15 cellular contexts compared by ENCODE assay signal in genomic region chr13:59447846-59448620, GRCh38.
DNase-seq lines count a peak whose midpoint lies in the region; ATAC-seq, FAIRE-seq and TF ChIP-seq lines count a peak whose summit lies in the region.
"Had no signal": no experiment of that assay in that cellular context is flagged by ENCODE, and none has a peak within 500 bp of the region (broad histone marks: within the 10 kb centered on the region; RNA-seq: fewer than 3 reads in every experiment).

No MANE protein-coding gene starts in this region.

- H3K4me3 ChIP-seq in fibroblast of lung (replicated peaks in 1 of 4; ENCODE audit: control extremely low read depth in 1 of 4, insufficient read depth in 1 of 4, low read depth in 3 of 4, low read length in 4 of 4), result no peak overlapping the region
- H3K4me3 ChIP-seq: prostate gland, SK-N-MC, suprapubic skin had no signal

- no peak overlapping the region for H3K27ac ChIP-seq in fibroblast of lung (ENCODE audit: insufficient read depth, low read length)
- H3K27ac ChIP-seq: prostate gland, suprapubic skin had no signal

- no peaks in the 10 kb centered on the region for H3K9me3 ChIP-seq in fibroblast of lung (ENCODE audit: control insufficient read depth, insufficient read depth, low read depth, low read length)
- H3K9me3 ChIP-seq: prostate gland, suprapubic skin had no signal

- ATAC-seq in GM21723 (IDR thresholded peaks at IDR 0.05; ENCODE audit: unreplicated experiment) (no peak), HG02759 (IDR thresholded peaks at IDR 0.05; ENCODE audit: unreplicated experiment) (no peak), GM21360 (IDR thresholded peaks at IDR 0.05; ENCODE audit: unreplicated experiment) (no peak)

- no peaks in the 10 kb centered on the region for H3K79me2 ChIP-seq in fibroblast of lung (ENCODE audit: control insufficient read depth, insufficient read depth, low read length)

- no peak overlapping the region for H3K4me2 ChIP-seq in fibroblast of lung (ENCODE audit: extremely low read depth, insufficient read depth, low read length)

- peak; percentile 85 for DNase-seq in ELF-1 (ENCODE audit: low read depth, low spot score)
- DNase-seq in RPMI7951 (ENCODE audit: low read depth), result peak; percentile 39
- peak; percentile 32 to 94 for DNase-seq in fibroblast of lung (ENCODE audit: low read depth in 2 of 2)
- DNase-seq in myocyte (ENCODE audit: low read depth), result peak; percentile 35
- no peak for DNase-seq in GM19239 (ENCODE audit: insufficient read length, low spot score)
- DNase-seq: activated CD4-positive, alpha-beta memory T cell treated with anti-CD3 and anti-CD28 coated beads for 36 hours; amygdala; dermis blood vessel endothelial cell; naive B cell had no signal

- H3K9ac ChIP-seq in fibroblast of lung (ENCODE audit: insufficient read depth, low read length), result no peak overlapping the region

- FAIRE-seq in GM19239 (lab: Jason Lieb, UNC), result no peak

- H3K4me1 ChIP-seq in fibroblast of lung (ENCODE audit: control insufficient read depth, extremely low read depth, insufficient read depth, low read length), result no peaks in the 10 kb centered on the region
- H3K4me1 ChIP-seq: prostate gland, suprapubic skin had no signal

- TF ChIP-seq CTCF in fibroblast of lung (conservative IDR thresholded peaks at IDR 0.05 in 1 of 2, IDR thresholded peaks at IDR 0.05 in 1 of 2; ENCODE audit: low read depth in 1 of 2, low read length in 2 of 2), result no peak

- H4K20me1 ChIP-seq in fibroblast of lung (ENCODE audit: control insufficient read depth, extremely low read depth, insufficient read depth, low read length), result no peaks in the 10 kb centered on the region

- no peaks in the 10 kb centered on the region for H3K27me3 ChIP-seq in fibroblast of lung (ENCODE audit: control insufficient read depth, insufficient read depth, low read length)
- H3K27me3 ChIP-seq: suprapubic skin had no signal

- H2AFZ ChIP-seq in fibroblast of lung (ENCODE audit: low read length), result no peak overlapping the region

- H3K36me3 ChIP-seq in fibroblast of lung (ENCODE audit: control insufficient read depth, insufficient read depth, low read length), result no peaks in the 10 kb centered on the region
- H3K36me3 ChIP-seq: prostate gland, suprapubic skin had no signal
